Comparison of ENCODE assay signal across 19 cellular contexts in the genomic region with DNA sequence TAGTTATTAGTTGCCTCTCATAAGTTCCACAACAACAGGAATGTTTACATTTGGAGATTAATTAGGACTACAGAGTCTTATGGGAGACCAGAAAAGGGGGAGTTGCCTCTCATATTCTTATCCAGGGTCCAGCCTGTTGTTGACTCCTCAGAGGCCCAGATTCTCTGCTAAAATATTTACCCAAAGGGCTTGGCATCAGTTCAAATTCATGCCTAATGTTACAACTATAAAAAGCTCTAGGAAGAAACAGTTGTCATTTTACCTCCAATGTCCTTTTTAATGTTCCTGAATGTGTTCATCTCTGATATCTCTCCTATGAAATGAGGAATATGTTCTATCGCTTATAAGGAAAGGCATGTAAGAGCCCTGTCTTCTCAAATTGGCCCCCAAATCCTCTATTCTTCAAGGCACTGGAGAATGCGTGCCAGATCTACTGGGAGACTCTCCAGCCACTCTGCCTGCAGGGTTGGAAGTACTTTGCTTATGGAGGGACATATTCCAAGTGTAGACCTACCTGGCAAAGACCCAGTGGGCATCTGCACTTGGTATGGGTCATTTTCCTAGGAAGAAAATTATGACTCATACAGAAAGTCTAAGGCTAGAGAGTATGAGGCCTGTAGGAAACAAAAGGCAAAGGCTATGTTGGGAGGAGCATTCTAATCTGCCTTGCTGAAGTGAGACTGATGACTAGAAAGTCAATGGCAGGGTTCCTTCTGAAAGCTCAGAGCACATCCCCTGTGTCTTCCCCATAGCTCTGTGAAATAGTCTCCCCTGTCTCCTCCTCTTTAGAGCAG.
DNase-seq lines count a peak whose midpoint lies in the region; ATAC-seq and TF ChIP-seq lines count a peak whose summit lies in the region.
"Had no signal": no experiment of that assay in that cellular context is flagged by ENCODE, and none has a peak within 500 bp of the region (broad histone marks: within the 10 kb centered on the region; RNA-seq: fewer than 3 reads in every experiment).

No MANE protein-coding gene starts in this region.

- H3K27me3 Mint-ChIP-seq in activated CD4-positive, alpha-beta memory T cell treated with anti-CD3 and anti-CD28 coated beads, Interleukin-2, amount 10 ng/mL, durations not matched to agents 7 days and 5 days = peaks cover 13% of the 10 kb centered on the region
- peaks cover 8% of the 10 kb centered on the region for H3K27me3 Mint-ChIP-seq in activated CD4-positive, alpha-beta memory T cell treated with anti-CD3 and anti-CD28 coated beads for 36 hours
- no peaks in the 10 kb centered on the region for H3K27me3 Mint-ChIP-seq in stimulated activated memory B cell treated with anti-CD40 and anti-IgM and Interleukin-4, amounts not matched to agents 10 μg/mL and 1 μg/mL and 100 μg/mL, for 72 hours

- no peak for TF ChIP-seq CTCF in OCI-LY3 (IDR thresholded peaks at IDR 0.05; ENCODE audit: low read depth, low read length)

- peaks cover 46% of the 10 kb centered on the region for H3K36me3 Mint-ChIP-seq in activated CD4-positive, alpha-beta memory T cell treated with anti-CD3 and anti-CD28 coated beads, Interleukin-2, amount 10 ng/mL, durations not matched to agents 7 days and 5 days (ENCODE audit: low read depth)
- no peaks in the 10 kb centered on the region for H3K36me3 Mint-ChIP-seq in activated CD4-positive, alpha-beta memory T cell treated with anti-CD3 and anti-CD28 coated beads for 36 hours
- peaks cover 3% of the 10 kb centered on the region for H3K36me3 Mint-ChIP-seq in stimulated activated memory B cell treated with anti-CD40 and anti-IgM and Interleukin-4, amounts not matched to agents 10 μg/mL and 1 μg/mL and 100 μg/mL, for 72 hours

- POLR2A ChIA-PET in activated CD4-positive, alpha-beta memory T cell treated with anti-CD3 and anti-CD28 coated beads, Interleukin-2, amount 10 ng/mL, durations not matched to agents 7 days and 5 days (lab: Charles Lee) = interaction anchor here (1.3 to 2.7 kb wide), 6 partner anchors 32 to 182 kb away, joined by 3 to 17 read pairs (median 5); no protein-coding TSS in a partner anchor
- POLR2A ChIA-PET in activated CD4-positive, alpha-beta memory T cell treated with anti-CD3 and anti-CD28 coated beads for 36 hours (lab: Charles Lee) = interaction anchor here (0.6 to 0.9 kb wide), 2 partner anchors 48 to 282 kb away, joined by 3 read pairs; no protein-coding TSS in a partner anchor

- no peak overlapping the region for H3K23ac ChIP-seq in neuronal stem cell (ENCODE audit: low read depth, low read length, poor library complexity)

- no peak overlapping the region for H3K14ac ChIP-seq in neuronal stem cell (ENCODE audit: low read length)

- ATAC-seq in stimulated activated memory B cell treated with anti-CD40 and anti-IgM and Interleukin-4, amounts not matched to agents 10 μg/mL and 1 μg/mL and 100 μg/mL, for 72 hours = peak; percentile 63
- ATAC-seq in GM21786 (IDR thresholded peaks at IDR 0.05; ENCODE audit: unreplicated experiment) = no peak

- intact Hi-C loops in activated CD4-positive, alpha-beta memory T cell treated with anti-CD3 and anti-CD28 coated beads for 36 hours (cut with micrococcal nuclease) = no loop called here

- peak overlapping the region; percentile 42 for H3K27ac Mint-ChIP-seq in activated CD4-positive, alpha-beta memory T cell treated with anti-CD3 and anti-CD28 coated beads, Interleukin-2, amount 10 ng/mL, durations not matched to agents 7 days and 5 days
- H3K27ac Mint-ChIP-seq in activated CD4-positive, alpha-beta memory T cell treated with anti-CD3 and anti-CD28 coated beads for 36 hours = no peak overlapping the region
- peak overlapping the region; percentile 96 for H3K27ac Mint-ChIP-seq in stimulated activated memory B cell treated with anti-CD40 and anti-IgM and Interleukin-4, amounts not matched to agents 10 μg/mL and 1 μg/mL and 100 μg/mL, for 72 hours

- H3K4ac ChIP-seq in neuronal stem cell (ENCODE audit: low read length) = no peak overlapping the region

- no peak for DNase-seq in activated CD4-positive, alpha-beta memory T cell treated with anti-CD3 and anti-CD28 coated beads, Interleukin-2, amount 10 ng/mL, durations not matched to agents 7 days and 5 days
- no peak for DNase-seq in activated CD4-positive, alpha-beta memory T cell treated with anti-CD3 and anti-CD28 coated beads for 36 hours
- DNase-seq in dermis blood vessel endothelial cell (peak; percentile 41), H7 (no peak), neuronal stem cell (ENCODE audit: low spot score) (no peak)
- DNase-seq: amniotic stem cell; COR-L47; foreskin melanocyte; GOT3; NCI-H510A; OCI-M1; stimulated activated CD4-positive, alpha-beta T cell treated with anti-CD3 and anti-CD28 coated beads, Interleukin-4, amount 100 ng/mL, for 4 hours; SW 1271 had no signal

- no peak overlapping the region for H2BK120ac ChIP-seq in neuronal stem cell (ENCODE audit: low read depth, low read length)

- H2BK5ac ChIP-seq in neuronal stem cell (ENCODE audit: low read length) = no peak overlapping the region

- H3K18ac ChIP-seq in neuronal stem cell (ENCODE audit: low read length) = no peak overlapping the region

- H2BK12ac ChIP-seq in neuronal stem cell (ENCODE audit: low read length) = no peak overlapping the region

- H2AK5ac ChIP-seq in neuronal stem cell (ENCODE audit: low read depth, low read length) = no peak overlapping the region

- H3K9me3 ChIP-seq in OCI-LY3 (ENCODE audit: insufficient read depth, low read length) (no peaks in the 10 kb centered on the region), neuronal stem cell (replicated peaks in 1 of 2; ENCODE audit: control insufficient read depth in 2 of 2, insufficient read depth in 1 of 2, low read depth in 1 of 2, low read length in 2 of 2) (no peaks in the 10 kb centered on the region)

- H3K4me1 ChIP-seq in OCI-LY3 (ENCODE audit: low read length) = peaks cover 43% of the 10 kb centered on the region
- H3K4me1 ChIP-seq in neuronal stem cell (ENCODE audit: control insufficient read depth in 2 of 2, insufficient read depth in 1 of 2, low read depth in 1 of 2, low read length in 2 of 2) = no peaks in the 10 kb centered on the region

- H4K91ac ChIP-seq in neuronal stem cell (ENCODE audit: low read depth, low read length, poor library complexity) = no peak overlapping the region

- no CpG with 5 or more reads among the region's 2 CpGs for WGBS in neuronal stem cell (ENCODE audit: extremely low coverage in 2 of 2, insufficient read length in 2 of 2, insufficient replicate concordance in 1 of 2), 2 donors

- H3K4me2 ChIP-seq in OCI-LY3 (ENCODE audit: low read length) = peak overlapping the region; percentile 54
- H3K4me2 ChIP-seq in neuronal stem cell (ENCODE audit: insufficient read depth, low read length, poor library complexity, severe bottlenecking) = no peak overlapping the region

- H3K36me3 ChIP-seq in OCI-LY3 (replicated peaks; ENCODE audit: low read depth, low read length) (peaks cover 5% of the 10 kb centered on the region), H7 (replicated peaks; ENCODE audit: control insufficient read depth, insufficient read depth, low read length) (no peaks in the 10 kb centered on the region), neuronal stem cell (replicated peaks in 1 of 2; ENCODE audit: control insufficient read depth in 2 of 2, insufficient read depth in 2 of 2, low read length in 2 of 2) (no peaks in the 10 kb centered on the region)

- H3K27ac ChIP-seq in OCI-LY3 (ENCODE audit: low read length) (peak overlapping the region; percentile 87), neuronal stem cell (replicated peaks; ENCODE audit: low read length) (no peak overlapping the region)
- H3K27ac ChIP-seq: dorsolateral prefrontal cortex, VCaP had no signal

- no peak overlapping the region for H4K8ac ChIP-seq in neuronal stem cell (ENCODE audit: low read depth, low read length)

- H3K9me3 Mint-ChIP-seq in activated CD4-positive, alpha-beta memory T cell treated with anti-CD3 and anti-CD28 coated beads, Interleukin-2, amount 10 ng/mL, durations not matched to agents 7 days and 5 days = peaks cover 23% of the 10 kb centered on the region
- H3K9me3 Mint-ChIP-seq in activated CD4-positive, alpha-beta memory T cell treated with anti-CD3 and anti-CD28 coated beads for 36 hours = peaks cover 3% of the 10 kb centered on the region
- no peaks in the 10 kb centered on the region for H3K9me3 Mint-ChIP-seq in stimulated activated memory B cell treated with anti-CD40 and anti-IgM and Interleukin-4, amounts not matched to agents 10 μg/mL and 1 μg/mL and 100 μg/mL, for 72 hours

- no peaks in the 10 kb centered on the region for H3K79me1 ChIP-seq in neuronal stem cell (ENCODE audit: low read depth, low read length)

- H3K79me2 ChIP-seq in OCI-LY3 (ENCODE audit: low read length) = no peaks in the 10 kb centered on the region

- H4K20me1 ChIP-seq in OCI-LY3 (ENCODE audit: insufficient read depth, low read length) = no peaks in the 10 kb centered on the region

- H3K27me3 ChIP-seq in OCI-LY3 (ENCODE audit: low read depth, low read length) (no peaks in the 10 kb centered on the region), H7 (ENCODE audit: control insufficient read depth, insufficient read depth, low read length) (no peaks in the 10 kb centered on the region), neuronal stem cell (ENCODE audit: control insufficient read depth in 3 of 3, insufficient read depth in 3 of 3, low read depth in 1 of 3, low read length in 3 of 3) (peaks cover 0 to 2% (median 0%) of the 10 kb centered on the region in 3 experiments)
- H3K27me3 ChIP-seq: dorsolateral prefrontal cortex had no signal

- CTCF ChIA-PET in activated CD4-positive, alpha-beta memory T cell treated with anti-CD3 and anti-CD28 coated beads, Interleukin-2, amount 10 ng/mL, durations not matched to agents 7 days and 5 days (lab: Charles Lee) = no interaction called here
- CTCF ChIA-PET in activated CD4-positive, alpha-beta memory T cell treated with anti-CD3 and anti-CD28 coated beads for 36 hours (lab: Charles Lee) = interaction anchor here (1.1 kb wide), 1 partner anchor 24 kb away, joined by 3 read pairs; no protein-coding TSS in a partner anchor

- no peak overlapping the region for H2BK15ac ChIP-seq in neuronal stem cell (ENCODE audit: low read length)

- peak overlapping the region; percentile 31; the same call in 1 of the 2 replicates for H3K9ac ChIP-seq in OCI-LY3 (ENCODE audit: low read length)
- H3K9ac ChIP-seq in neuronal stem cell (ENCODE audit: low read depth, low read length, poor library complexity) = no peak overlapping the region

- H3K4me3 Mint-ChIP-seq in activated CD4-positive, alpha-beta memory T cell treated with anti-CD3 and anti-CD28 coated beads, Interleukin-2, amount 10 ng/mL, durations not matched to agents 7 days and 5 days = no peak overlapping the region
- no peak overlapping the region for H3K4me3 Mint-ChIP-seq in activated CD4-positive, alpha-beta memory T cell treated with anti-CD3 and anti-CD28 coated beads for 36 hours
- H3K4me3 Mint-ChIP-seq in stimulated activated memory B cell treated with anti-CD40 and anti-IgM and Interleukin-4, amounts not matched to agents 10 μg/mL and 1 μg/mL and 100 μg/mL, for 72 hours = no peak overlapping the region
- H3K4me3 Mint-ChIP-seq: neural crest cell had no signal

- H2AFZ ChIP-seq in OCI-LY3 (ENCODE audit: low read depth, low read length) (no peak overlapping the region), neuronal stem cell (ENCODE audit: low read length) (no peak overlapping the region)

- peaks cover 42% of the 10 kb centered on the region for H3K4me1 Mint-ChIP-seq in activated CD4-positive, alpha-beta memory T cell treated with anti-CD3 and anti-CD28 coated beads, Interleukin-2, amount 10 ng/mL, durations not matched to agents 7 days and 5 days
- H3K4me1 Mint-ChIP-seq in activated CD4-positive, alpha-beta memory T cell treated with anti-CD3 and anti-CD28 coated beads for 36 hours (ENCODE audit: low read depth) = peaks cover 18% of the 10 kb centered on the region
- H3K4me1 Mint-ChIP-seq in stimulated activated memory B cell treated with anti-CD40 and anti-IgM and Interleukin-4, amounts not matched to agents 10 μg/mL and 1 μg/mL and 100 μg/mL, for 72 hours = peaks cover 29% of the 10 kb centered on the region
- H3K4me1 Mint-ChIP-seq: neural crest cell had no signal

- peak overlapping the region; percentile 24; the same call in 1 of the 2 replicates for H3K4me3 ChIP-seq in OCI-LY3 (ENCODE audit: low read length)
- H3K4me3 ChIP-seq in H7 (ENCODE audit: insufficient read depth, low read depth, low read length) = no peak overlapping the region
- H3K4me3 ChIP-seq in neuronal stem cell (ENCODE audit: low read length in 2 of 2) = no peak overlapping the region
- H3K4me3 ChIP-seq: dorsolateral prefrontal cortex had no signal
